Comparison of ENCODE assay signal across 8 cellular contexts in the genomic region with DNA sequence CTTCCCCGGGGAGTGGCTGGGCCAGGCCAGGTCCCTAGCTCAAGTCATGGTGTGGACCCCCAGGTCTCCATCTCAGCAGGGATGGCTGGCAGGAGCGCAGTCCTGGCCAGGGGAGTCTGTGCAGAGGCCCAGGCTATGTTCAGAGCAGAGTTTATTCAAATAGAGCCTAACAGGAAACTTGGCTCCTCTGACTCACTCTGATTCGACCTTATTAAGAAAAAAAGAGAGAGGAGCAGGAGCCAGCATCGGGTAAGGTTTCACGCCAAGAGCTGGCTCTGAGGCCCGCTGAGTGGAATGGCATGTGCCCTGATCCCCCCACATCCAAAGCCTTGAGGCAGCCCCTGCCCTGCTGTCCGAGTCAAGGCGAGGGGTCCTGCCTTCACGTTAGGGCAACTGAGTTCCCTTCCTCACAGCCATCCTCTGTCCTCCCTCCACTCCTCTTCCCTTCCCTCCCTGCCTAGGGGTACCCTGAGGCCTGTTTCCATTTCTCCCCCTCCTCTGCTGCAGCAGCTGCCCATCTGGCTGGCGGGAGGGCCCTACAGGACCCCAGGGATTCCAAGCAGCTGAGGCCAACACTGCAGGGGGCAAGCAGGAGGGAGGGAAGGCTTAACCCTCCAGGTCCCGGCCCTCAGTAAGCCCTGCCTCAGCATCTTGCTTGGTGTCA. TPM values are rescaled to one million over a fixed set of nuclear protein-coding genes. Genes with fewer than 3 reads are reported as not detected.
A peak's percentile ranks its signal among the peaks of the same experiment; 100 is the strongest.
DNase-seq lines count a peak whose midpoint lies in the region; ATAC-seq and TF ChIP-seq lines count a peak whose summit lies in the region.

No MANE protein-coding gene starts in this region.

- peak in 3 of 5 donors; percentile 19 to 58 (median 28) for DNase-seq in CD4-positive, alpha-beta memory T cell
- DNase-seq in MG63 (peak; percentile 90), glomerular visceral epithelial cell (ENCODE audit: extremely low spot score) (peak; percentile 77), GM10266 (ENCODE audit: extremely low spot score) (no peak), NCI-H1105 treated with DMSO at 0.1 percent for 48 hours (lab: John Stamatoyannopoulos, UW) (no peak), GM19240 (ENCODE audit: insufficient read length, low spot score) (no peak)

- no peaks in the 10 kb centered on the region for H3K27me3 Mint-ChIP-seq in CD4-positive, alpha-beta memory T cell
- no peaks in the 10 kb centered on the region for H3K27me3 Mint-ChIP-seq in activated T-helper 17 cell treated with anti-CD3 and anti-CD28 coated beads, Interleukin-2, amount 50 U/mL, for 72 hours

- H3K4me2 ChIP-seq in skeletal muscle satellite cell (ENCODE audit: low read length), result peak overlapping the region; percentile 97

- no peak for TF ChIP-seq CTCF in GM10266 (IDR thresholded peaks at IDR 0.05; ENCODE audit: control insufficient read depth, insufficient read depth, low read depth, missing control alignments)

- H3K4me3 ChIP-seq in CD4-positive, alpha-beta memory T cell (ENCODE audit: low read length in 2 of 2), result no peak overlapping the region
- H3K4me3 ChIP-seq in MG63 (peak overlapping the region; percentile 66), skeletal muscle satellite cell (ENCODE audit: low read length) (peak overlapping the region; percentile 8)

- peak; percentile 57 for ATAC-seq in activated T-helper 17 cell treated with anti-CD3 and anti-CD28 coated beads, Interleukin-2, amount 50 U/mL, for 72 hours (replicated peaks)

- peak overlapping the region; percentile 59 for H3K27ac ChIP-seq in CD4-positive, alpha-beta memory T cell (ENCODE audit: low read depth, low read length)

- peak overlapping the region; percentile 77 for H3K9ac ChIP-seq in skeletal muscle satellite cell (ENCODE audit: low read depth, low read length)

- H3K9me3 ChIP-seq in CD4-positive, alpha-beta memory T cell (ENCODE audit: control insufficient read depth in 1 of 2, low read length in 2 of 2), result no peaks in the 10 kb centered on the region
- no peaks in the 10 kb centered on the region for H3K9me3 ChIP-seq in MG63
- H3K9me3 ChIP-seq in skeletal muscle satellite cell (replicated peaks; ENCODE audit: low read length), result no peaks in the 10 kb centered on the region

- POLR2A ChIA-PET in CD4-positive, alpha-beta memory T cell (lab: Charles Lee; ENCODE audit: partially characterized antibody), result interaction anchor here (0.8 to 0.9 kb wide), 2 partner anchors 10 to 49 kb away, joined by 3 read pairs; no protein-coding TSS in a partner anchor

- CTCF ChIA-PET in CD4-positive, alpha-beta memory T cell (lab: Charles Lee; ENCODE audit: partially characterized antibody), result interaction anchor here (0.8 to 5.7 kb wide), 5 partner anchors 11 to 48 kb away, joined by 3 to 27 read pairs (median 7); no protein-coding TSS in a partner anchor

- H3K27me3 ChIP-seq in CD4-positive, alpha-beta memory T cell (ENCODE audit: insufficient read depth, low read length), result no peaks in the 10 kb centered on the region
- H3K27me3 ChIP-seq in MG63 (no peaks in the 10 kb centered on the region), skeletal muscle satellite cell (ENCODE audit: control insufficient read depth, insufficient read depth, low read length) (no peaks in the 10 kb centered on the region)

- intact Hi-C loops in CD4-positive, alpha-beta memory T cell (cut with micrococcal nuclease), result no loop called here

- H3K4me3 Mint-ChIP-seq in CD4-positive, alpha-beta memory T cell, result peak overlapping the region; percentile 41 to 82 (median 64)
- peak overlapping the region; percentile 77 for H3K4me3 Mint-ChIP-seq in activated T-helper 17 cell treated with anti-CD3 and anti-CD28 coated beads, Interleukin-2, amount 50 U/mL, for 72 hours

- H3K36me3 Mint-ChIP-seq in CD4-positive, alpha-beta memory T cell, result peaks cover 3 to 4% of the 10 kb centered on the region in 2 donors
- no peaks in the 10 kb centered on the region for H3K36me3 Mint-ChIP-seq in activated T-helper 17 cell treated with anti-CD3 and anti-CD28 coated beads, Interleukin-2, amount 50 U/mL, for 72 hours (ENCODE audit: low read depth)

- peaks cover 36 to 72% (median 56%) of the 10 kb centered on the region in 4 donors for H3K4me1 Mint-ChIP-seq in CD4-positive, alpha-beta memory T cell
- peaks cover 40% of the 10 kb centered on the region for H3K4me1 Mint-ChIP-seq in activated T-helper 17 cell treated with anti-CD3 and anti-CD28 coated beads, Interleukin-2, amount 50 U/mL, for 72 hours

- H3K27ac Mint-ChIP-seq in CD4-positive, alpha-beta memory T cell, result peak overlapping the region; percentile 88 to 95 (median 88)
- H3K27ac Mint-ChIP-seq in activated T-helper 17 cell treated with anti-CD3 and anti-CD28 coated beads, Interleukin-2, amount 50 U/mL, for 72 hours, result peak overlapping the region; percentile 89

- H3K36me3 ChIP-seq in CD4-positive, alpha-beta memory T cell (ENCODE audit: insufficient read depth, low read length), result no peaks in the 10 kb centered on the region
- H3K36me3 ChIP-seq in MG63 (peaks cover 46% of the 10 kb centered on the region), skeletal muscle satellite cell (ENCODE audit: insufficient read depth, low read length) (peaks cover 7% of the 10 kb centered on the region)

- peaks cover 81% of the 10 kb centered on the region for H3K4me1 ChIP-seq in CD4-positive, alpha-beta memory T cell (ENCODE audit: insufficient read depth, low read length)
- peaks cover 69% of the 10 kb centered on the region for H3K4me1 ChIP-seq in skeletal muscle satellite cell (ENCODE audit: control insufficient read depth, insufficient read depth, low read length)

- H3K9me3 Mint-ChIP-seq in CD4-positive, alpha-beta memory T cell, result no peaks in the 10 kb centered on the region
- H3K9me3 Mint-ChIP-seq in activated T-helper 17 cell treated with anti-CD3 and anti-CD28 coated beads, Interleukin-2, amount 50 U/mL, for 72 hours, result no peaks in the 10 kb centered on the region

RNA-seq across cellular contexts. Expression of a gene that starts 1.9 kb away (rescaled TPM):
- 1 to 10 TPM; 1.6 to 2.1 TPM for total RNA-seq in CD4-positive, alpha-beta memory T cell
- polyA plus RNA-seq in CD4-positive, alpha-beta memory T cell, result 10 to 100 TPM in 1 of 2 donors, 1 to 10 TPM in 1; 6.4 to 13.1 TPM
- total RNA-seq in MG63 (2014; rRNA removed; shearing (Covaris generic); ENCODE audit: low replicate concordance), result 206 and 224 TPM in 2 replicates
- total RNA-seq in activated T-helper 17 cell treated with anti-CD3 and anti-CD28 coated beads, Interleukin-2, amount 50 U/mL, for 72 hours, result 1 to 10 TPM; 3.4 TPM
- 68.4 and 222 TPM in 2 replicates for total RNA-seq in skeletal muscle satellite cell (2012; rRNA removed)

RNA-seq across cellular contexts. Expression of a gene that starts 51.0 kb away (rescaled TPM):
- total RNA-seq in CD4-positive, alpha-beta memory T cell, result not detected
- not detected for polyA plus RNA-seq in CD4-positive, alpha-beta memory T cell
- not detected in 2 replicates for total RNA-seq in MG63 (2014; rRNA removed; shearing (Covaris generic); ENCODE audit: low replicate concordance)
- not detected for total RNA-seq in activated T-helper 17 cell treated with anti-CD3 and anti-CD28 coated beads, Interleukin-2, amount 50 U/mL, for 72 hours
- total RNA-seq in skeletal muscle satellite cell (2012; rRNA removed), result not detected in 2 replicates

Comparison
In these comparisons a context has a peak if more than half of its experiments do, and no peak if none do; other contexts are left out.
1. DNase-seq: peak in CD4-positive, alpha-beta memory T cell (3 of 5), MG63 (single experiment) and glomerular visceral epithelial cell (single experiment); none in GM10266 (single experiment), NCI-H1105 treated with DMSO at 0.1 percent for 48 hours (single experiment) and GM19240 (single experiment).
2. H3K4me3 ChIP-seq: peak in MG63 (single experiment) and skeletal muscle satellite cell (single experiment); none in CD4-positive, alpha-beta memory T cell (0 of 2).
3. RNA of a gene that starts 1.9 kb away (total RNA-seq): 206 to 224 TPM in MG63; 3.4 TPM in activated T-helper 17 cell treated with anti-CD3 and anti-CD28 coated beads, Interleukin-2, amount 50 U/mL, for 72 hours and 1.6 to 2.1 TPM in CD4-positive, alpha-beta memory T cell; every median in the first group is over 10 times any median in the second.